Comparison of ENCODE assay signal across 9 cellular contexts in genomic region chr1:169460193-169460833, GRCh38. TPM values are rescaled to one million over a fixed set of nuclear protein-coding genes. Genes with fewer than 3 reads are reported as not detected.
DNase-seq lines count a peak whose midpoint lies in the region; ATAC-seq, FAIRE-seq and TF ChIP-seq lines count a peak whose summit lies in the region.
"Had no signal": no experiment of that assay in that cellular context is flagged by ENCODE, and none has a peak within 500 bp of the region (broad histone marks: within the 10 kb centered on the region; RNA-seq: fewer than 3 reads in every experiment).

No MANE protein-coding gene starts in this region.

- no peak for FAIRE-seq in GM19239 (lab: Jason Lieb, UNC)

- H3K4me1 Mint-ChIP-seq in naive thymus-derived CD4-positive, alpha-beta T cell, result peaks cover 5 to 30% (median 24%) of the 10 kb centered on the region in 7 donors

- H3K4me2 ChIP-seq in OCI-LY3 (ENCODE audit: low read length), result no peak overlapping the region

- 0 out of 2 replicates have a peak overlapping the region, but pooled peaks have one; percentile 84 for H3K27ac ChIP-seq in OCI-LY3 (ENCODE audit: low read length)
- no peak overlapping the region for H3K27ac ChIP-seq in naive thymus-derived CD4-positive, alpha-beta T cell (ENCODE audit: low read depth, low read length)

- POLR2A ChIA-PET in naive thymus-derived CD4-positive, alpha-beta T cell (lab: Charles Lee), result no interaction called here

- intact Hi-C loops in naive thymus-derived CD4-positive, alpha-beta T cell (cut with micrococcal nuclease), result no loop called here

- peaks cover 9 to 31% (median 14%) of the 10 kb centered on the region in 5 donors for H3K27me3 Mint-ChIP-seq in naive thymus-derived CD4-positive, alpha-beta T cell

- peaks cover 21% of the 10 kb centered on the region for H3K4me1 ChIP-seq in OCI-LY3 (ENCODE audit: low read length)
- no peaks in the 10 kb centered on the region for H3K4me1 ChIP-seq in naive thymus-derived CD4-positive, alpha-beta T cell (ENCODE audit: control insufficient read depth in 2 of 2, insufficient read depth in 2 of 2, low read length in 2 of 2)

- H3K4me3 Mint-ChIP-seq in naive thymus-derived CD4-positive, alpha-beta T cell, result peak overlapping the region; percentile 48 to 80 (median 73)

- H3K9me3 Mint-ChIP-seq in naive thymus-derived CD4-positive, alpha-beta T cell, result peaks cover 0 to 15% (median 10%) of the 10 kb centered on the region in 11 donors

- H3K79me2 ChIP-seq in OCI-LY3 (ENCODE audit: low read length), result no peaks in the 10 kb centered on the region

- H2AFZ ChIP-seq in OCI-LY3 (ENCODE audit: low read depth, low read length), result no peak overlapping the region

- peaks cover 20% of the 10 kb centered on the region for H3K9me3 ChIP-seq in OCI-LY3 (ENCODE audit: insufficient read depth, low read length)
- H3K9me3 ChIP-seq in naive thymus-derived CD4-positive, alpha-beta T cell (ENCODE audit: control insufficient read depth in 2 of 3, low read length in 3 of 3), result peaks cover 0 to 6% (median 0%) of the 10 kb centered on the region in 3 experiments

- H4K20me1 ChIP-seq in OCI-LY3 (ENCODE audit: insufficient read depth, low read length), result no peaks in the 10 kb centered on the region

- peak; percentile 58 for ATAC-seq in naive thymus-derived CD4-positive, alpha-beta T cell
- ATAC-seq in GM18907 (IDR thresholded peaks at IDR 0.05; ENCODE audit: unreplicated experiment), result no peak

- no peaks in the 10 kb centered on the region for H3K27me3 ChIP-seq in OCI-LY3 (ENCODE audit: low read depth, low read length)
- no peaks in the 10 kb centered on the region for H3K27me3 ChIP-seq in naive thymus-derived CD4-positive, alpha-beta T cell (ENCODE audit: control insufficient read depth in 2 of 2, insufficient read depth in 2 of 2, low read length in 2 of 2)

- peak overlapping the region; percentile 8 for H3K4me3 ChIP-seq in AG09309 (ENCODE audit: control insufficient read depth, low read depth, low read length)
- H3K4me3 ChIP-seq in OCI-LY3 (ENCODE audit: low read length), result no peak overlapping the region
- H3K4me3 ChIP-seq in epithelial cell of esophagus (ENCODE audit: low read length), result peak overlapping the region; percentile 31
- peak overlapping the region; percentile 43 for H3K4me3 ChIP-seq in naive thymus-derived CD4-positive, alpha-beta T cell (ENCODE audit: low read length)

- peaks cover 5 to 16% (median 7%) of the 10 kb centered on the region in 5 donors for H3K36me3 Mint-ChIP-seq in naive thymus-derived CD4-positive, alpha-beta T cell

- peak overlapping the region in 3 of 9 donors; percentile 32 to 73 (median 38) for H3K27ac Mint-ChIP-seq in naive thymus-derived CD4-positive, alpha-beta T cell
- H3K27ac Mint-ChIP-seq: IgD-negative memory B cell had no signal

- TF ChIP-seq CTCF in AG09309 (IDR thresholded peaks at IDR 0.05; ENCODE audit: control insufficient read depth, insufficient read depth, low read depth, low read length, missing control alignments), result no peak
- no peak for TF ChIP-seq CTCF in OCI-LY3 (IDR thresholded peaks at IDR 0.05; ENCODE audit: low read depth, low read length)
- no peak for TF ChIP-seq CTCF in epithelial cell of esophagus (IDR thresholded peaks at IDR 0.05; ENCODE audit: insufficient read depth, low read depth, low read length, missing control alignments)

- no peak overlapping the region for H3K9ac ChIP-seq in OCI-LY3 (ENCODE audit: low read length)

- peaks cover 46% of the 10 kb centered on the region for H3K36me3 ChIP-seq in OCI-LY3 (replicated peaks; ENCODE audit: low read depth, low read length)
- H3K36me3 ChIP-seq in naive thymus-derived CD4-positive, alpha-beta T cell (ENCODE audit: control insufficient read depth in 2 of 3, insufficient read depth in 3 of 3, low read length in 3 of 3), result no peaks in the 10 kb centered on the region

- DNase-seq in AG09309 (ENCODE audit: low read depth) (no peak), epithelial cell of esophagus (ENCODE audit: low read depth) (peak; percentile 81), GM19239 (ENCODE audit: insufficient read length, low spot score) (no peak), COLO829 (ENCODE audit: low spot score) (no peak), DMS153 (lab: John Stamatoyannopoulos, UW) (no peak)
- peak in 2 of 9 donors; percentile 3 to 11 for DNase-seq in naive thymus-derived CD4-positive, alpha-beta T cell

- CTCF ChIA-PET in naive thymus-derived CD4-positive, alpha-beta T cell (lab: Charles Lee), result no interaction called here

RNA-seq across cellular contexts. Expression of gene SLC19A2, which starts 25.4 kb away (rescaled TPM):
- 1 to 10 TPM; 3.7 to 5.9 (median 4.8) TPM for total RNA-seq in naive thymus-derived CD4-positive, alpha-beta T cell
- under 1 TPM; 0.53 to 0.66 TPM for polyA plus RNA-seq in naive thymus-derived CD4-positive, alpha-beta T cell

RNA-seq across cellular contexts. Expression of gene CCDC181, which starts 33.0 kb away (rescaled TPM):
- not detected for total RNA-seq in naive thymus-derived CD4-positive, alpha-beta T cell
- not detected for polyA plus RNA-seq in naive thymus-derived CD4-positive, alpha-beta T cell
- polyA plus RNA-seq: IgD-negative memory B cell had no signal
